ENCODE assay signal across 1 cellular context in the genomic region with DNA sequence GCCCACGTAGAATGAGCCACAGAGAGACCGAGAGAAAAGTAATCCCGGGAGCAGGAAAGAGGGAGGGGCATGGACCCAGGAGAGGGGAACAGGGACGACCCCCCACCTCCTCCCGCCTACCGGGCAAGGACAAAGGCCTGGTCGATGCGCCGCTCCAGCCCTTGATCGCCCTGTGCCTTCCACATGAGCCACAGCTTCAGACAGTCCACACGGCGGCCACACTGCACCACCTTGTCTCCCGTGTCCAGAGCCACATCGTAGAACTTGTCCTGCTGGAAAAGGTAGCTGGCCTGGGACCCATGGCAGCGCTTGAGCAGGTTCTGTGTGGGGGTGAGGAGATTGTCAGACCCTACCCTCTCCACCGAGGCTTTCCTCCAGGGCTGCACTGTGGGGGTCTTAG.
TF ChIP-seq lines count a peak whose summit lies in the region.

No MANE protein-coding gene starts in this region.

TF ChIP-seq in K562, 482 proteins besides CTCF, POLR2A, EP300 and RAD21:
- TF ChIP-seq ZKSCAN1 (IDR thresholded peaks at IDR 0.05; ENCODE audit: low read depth, low read length), result no peak
- TF ChIP-seq POLR2G (IDR thresholded peaks at IDR 0.05; ENCODE audit: low read depth, low read length), result 0 out of 2 replicates have a peak, but pooled peaks have one; percentile 29
- peak; percentile 8; the same call in 1 of the 2 replicates for TF ChIP-seq RBFOX2 (IDR thresholded peaks at IDR 0.05; ENCODE audit: low read depth, low read length)
- TF ChIP-seq ZNF395 (CRISPR knock-in tag; IDR thresholded peaks at IDR 0.05), result 0 out of 2 replicates have a peak, but pooled peaks have one; percentile 25
- TF ChIP-seq TCF3 (CRISPR knock-in tag; IDR thresholded peaks at IDR 0.05), result no peak
